In the genomic region with DNA sequence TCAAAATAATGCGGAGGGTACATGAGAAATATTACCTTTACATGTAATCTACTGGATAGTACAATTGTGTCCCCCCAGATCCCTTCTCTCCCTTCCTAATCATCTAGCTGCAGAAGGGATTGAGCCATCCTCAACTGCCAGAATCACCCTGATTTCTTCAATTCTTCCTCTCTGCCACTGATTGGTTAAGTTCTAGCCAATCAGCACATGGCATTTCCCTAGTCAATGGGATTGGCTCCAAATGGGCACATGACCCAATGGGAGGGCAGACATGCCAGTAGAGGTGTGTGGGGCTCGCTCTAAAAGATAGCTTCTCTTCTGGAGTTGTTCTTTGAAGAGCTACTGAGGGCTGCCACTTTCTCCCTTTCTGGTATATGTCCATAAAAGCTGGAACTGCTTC, we compare ENCODE assay signal across 25 cellular contexts.
"Had no signal": no experiment of that assay in that cellular context is flagged by ENCODE, and none has a peak within 500 bp of the region (broad histone marks: within the 10 kb centered on the region; RNA-seq: fewer than 3 reads in every experiment).

No MANE protein-coding gene starts in this region.

- H3K4me3 Mint-ChIP-seq: mesothelial cell of epicardium; natural killer cell; nephron progenitor cell; neural progenitor cell; stimulated activated effector memory CD8-positive, alpha-beta T cell treated with anti-CD3 and anti-CD28 coated beads, Interleukin-12 subunit alpha, Interleukin-12 subunit beta, amount 100 ng/mL, for 72 hours; stimulated activated naive CD8-positive, alpha-beta T cell treated with anti-CD3 and anti-CD28 coated beads, Interleukin-15, amount 100 ng/mL, for 72 hours had no signal

- H3K9me3 ChIP-seq: neutrophil, ovary, right lobe of liver, thyroid gland, transverse colon, upper lobe of left lung, vagina had no signal

- H3K36me3 Mint-ChIP-seq: mesothelial cell of epicardium; natural killer cell; neural progenitor cell; stimulated activated effector memory CD8-positive, alpha-beta T cell treated with anti-CD3 and anti-CD28 coated beads, Interleukin-12 subunit alpha, Interleukin-12 subunit beta, amount 100 ng/mL, for 72 hours had no signal

- H3K4me2 ChIP-seq: neural progenitor cell had no signal

- H3K36me3 ChIP-seq: left ventricle myocardium inferior, neural progenitor cell, neutrophil, ovary, right atrium auricular region, right lobe of liver, thyroid gland, transverse colon, upper lobe of left lung, vagina had no signal

- DNase-seq: islet precursor cell; left ventricle myocardium inferior; mesendoderm; naive B cell; natural killer cell; nephron progenitor cell; occipital lobe; ovary; stimulated activated CD4-positive, alpha-beta T cell treated with anti-CD3 and anti-CD28 coated beads, Interleukin-4, amount 100 ng/mL, for 24 hours; stimulated activated naive CD4-positive, alpha-beta T cell; stimulated activated naive CD8-positive, alpha-beta T cell treated with anti-CD3 and anti-CD28 coated beads, Interleukin-15, amount 100 ng/mL, for 72 hours; substantia nigra; thyroid gland; transverse colon; upper lobe of left lung had no signal

- H3K27me3 ChIP-seq: neural progenitor cell, ovary, right atrium auricular region, right lobe of liver, thyroid gland, upper lobe of left lung, vagina had no signal

- H3K9ac ChIP-seq: neural progenitor cell had no signal

- H3K27ac ChIP-seq: left ventricle myocardium inferior, neural progenitor cell, neutrophil, ovary, right atrium auricular region, right lobe of liver, skin epidermis, thyroid gland, transverse colon, upper lobe of left lung, vagina had no signal

- H3K27ac Mint-ChIP-seq: mesothelial cell of epicardium; naive B cell; natural killer cell; nephron progenitor cell; neural progenitor cell; progenitor cell of endocrine pancreas; stimulated activated effector memory CD8-positive, alpha-beta T cell treated with anti-CD3 and anti-CD28 coated beads, Interleukin-12 subunit alpha, Interleukin-12 subunit beta, amount 100 ng/mL, for 72 hours; stimulated activated naive CD8-positive, alpha-beta T cell treated with anti-CD3 and anti-CD28 coated beads, Interleukin-15, amount 100 ng/mL, for 72 hours had no signal

- H3K4me1 ChIP-seq: left ventricle myocardium inferior, right atrium auricular region, right lobe of liver, thyroid gland, transverse colon, upper lobe of left lung, vagina had no signal

- H3K4me3 ChIP-seq: left ventricle myocardium inferior, lung, neural progenitor cell, ovary, right atrium auricular region, right lobe of liver, skin epidermis, thyroid gland, transverse colon, upper lobe of left lung, vagina had no signal

- H3K4me1 Mint-ChIP-seq: mesothelial cell of epicardium; naive B cell; natural killer cell; nephron progenitor cell; neural progenitor cell; stimulated activated effector memory CD8-positive, alpha-beta T cell treated with anti-CD3 and anti-CD28 coated beads, Interleukin-12 subunit alpha, Interleukin-12 subunit beta, amount 100 ng/mL, for 72 hours; stimulated activated naive CD8-positive, alpha-beta T cell treated with anti-CD3 and anti-CD28 coated beads, Interleukin-15, amount 100 ng/mL, for 72 hours had no signal

- ATAC-seq: natural killer cell; right lobe of liver; stimulated activated effector memory CD8-positive, alpha-beta T cell treated with anti-CD3 and anti-CD28 coated beads, Interleukin-12 subunit alpha, Interleukin-12 subunit beta, amount 100 ng/mL, for 72 hours; stimulated activated naive CD8-positive, alpha-beta T cell treated with anti-CD3 and anti-CD28 coated beads, Interleukin-15, amount 100 ng/mL, for 72 hours had no signal

- H2AFZ ChIP-seq: neural progenitor cell had no signal
